In genomic region chr11:120859552-120860295, GRCh38 we compare ENCODE assay signal across 29 cellular contexts.
"Had no signal": no experiment of that assay in that cellular context is flagged by ENCODE, and none has a peak within 500 bp of the region (broad histone marks: within the 10 kb centered on the region; RNA-seq: fewer than 3 reads in every experiment).

No MANE protein-coding gene starts in this region.

- H3K9me3 Mint-ChIP-seq: mesothelial cell of epicardium; nephron progenitor cell; neural progenitor cell; stimulated activated naive CD8-positive, alpha-beta T cell treated with anti-CD3 and anti-CD28 coated beads, Interleukin-15, Interleukin-2, amounts not matched to agents 100 ng/mL and 50 ng/mL, for 24 hours; type B pancreatic cell had no signal

- H3K9me3 ChIP-seq: pancreas, prostate gland, suprapubic skin, thoracic aorta, tibial artery, uterus had no signal

- H3K4me3 Mint-ChIP-seq: mesothelial cell of epicardium; naive B cell; natural killer cell; nephron progenitor cell; neural progenitor cell; stimulated activated naive CD8-positive, alpha-beta T cell treated with anti-CD3 and anti-CD28 coated beads, Interleukin-15, Interleukin-2, amounts not matched to agents 100 ng/mL and 50 ng/mL, for 24 hours; type B pancreatic cell had no signal

- H3K79me2 ChIP-seq: hepatocyte had no signal

- H3K4me2 ChIP-seq: hepatocyte, neural progenitor cell had no signal

- H2AFZ ChIP-seq: hepatocyte, neural progenitor cell had no signal

- DNase-seq: left cardiac atrium; mesendoderm; naive B cell; natural killer cell; nephron progenitor cell; pancreas; posterior cingulate gyrus; retina; right cardiac atrium; stimulated activated CD4-positive, alpha-beta T cell treated with anti-CD3 and anti-CD28 coated beads, Interleukin-12 subunit alpha, Interleukin-12 subunit beta, amount 100 ng/mL, for 4 hours; stimulated activated CD4-positive, alpha-beta T cell treated with anti-CD3 and anti-CD28 coated beads, Interleukin-15, amount 100 ng/mL, for 24 hours; stimulated activated CD4-positive, alpha-beta T cell treated with anti-CD3 and anti-CD28 coated beads, Interleukin-2, amount 100 ng/mL, for 24 hours; stimulated activated CD4-positive, alpha-beta T cell treated with anti-CD3 and anti-CD28 coated beads, Interleukin-4, amount 100 ng/mL, for 1 hour; stimulated activated naive CD4-positive, alpha-beta T cell; tibial artery; uterus had no signal

- H3K9ac ChIP-seq: neural progenitor cell had no signal

- FAIRE-seq: keratinocyte, pancreas had no signal

- ATAC-seq: left cardiac atrium, left lobe of liver, pancreas, sciatic nerve had no signal

- H3K36me3 Mint-ChIP-seq: mesothelial cell of epicardium, naive B cell, natural killer cell, neural progenitor cell, type B pancreatic cell had no signal

- H3K4me1 ChIP-seq: neural progenitor cell, pancreas, prostate gland, suprapubic skin, tibial artery, uterus had no signal

- H3K27ac ChIP-seq: hepatocyte, neural progenitor cell, pancreas, prostate gland, skin epidermis, suprapubic skin, thoracic aorta, tibial artery, uterus had no signal

- H3K4me1 Mint-ChIP-seq: naive B cell, nephron progenitor cell had no signal

- H3K27me3 ChIP-seq: hepatocyte, neural progenitor cell, pancreas, uterus had no signal

- H3K27me3 Mint-ChIP-seq: stimulated activated naive CD8-positive, alpha-beta T cell treated with anti-CD3 and anti-CD28 coated beads, Interleukin-15, Interleukin-2, amounts not matched to agents 100 ng/mL and 50 ng/mL, for 24 hours had no signal

- H3K4me3 ChIP-seq: hepatocyte, lung, neural progenitor cell, pancreas, prostate gland, skin epidermis, suprapubic skin, thoracic aorta, tibial artery, uterus had no signal

- H3K36me3 ChIP-seq: neural progenitor cell, pancreas, prostate gland, suprapubic skin, thoracic aorta, tibial artery, uterus had no signal

- H3K27ac Mint-ChIP-seq: mesothelial cell of epicardium; nephron progenitor cell; neural progenitor cell; stimulated activated naive CD8-positive, alpha-beta T cell treated with anti-CD3 and anti-CD28 coated beads, Interleukin-15, Interleukin-2, amounts not matched to agents 100 ng/mL and 50 ng/mL, for 24 hours; type B pancreatic cell had no signal
